1 cellular context compared by ENCODE assay signal in the genomic region with DNA sequence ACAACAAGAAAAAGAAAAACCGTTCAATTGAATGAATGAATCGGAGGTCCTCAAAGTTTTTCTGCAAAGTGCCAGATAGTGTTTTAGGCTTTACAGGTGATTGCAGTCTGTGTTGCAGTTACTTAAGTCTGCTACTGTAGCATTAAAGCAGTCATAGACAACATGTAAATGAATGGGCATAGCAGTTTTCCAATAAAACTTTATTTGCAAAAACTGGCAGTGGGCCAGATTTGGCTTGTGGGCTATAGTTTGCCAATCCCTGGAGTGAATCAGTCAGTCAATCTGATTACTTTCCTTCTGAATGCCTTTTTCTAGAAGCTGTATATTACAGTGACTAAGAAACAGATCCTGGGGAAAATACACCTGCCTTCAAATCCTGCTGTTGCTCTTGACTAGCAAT.
TF ChIP-seq lines count a peak whose summit lies in the region.

No MANE protein-coding gene starts in this region.

TF ChIP-seq in WTC11, 78 proteins besides CTCF, POLR2A, EP300 and RAD21 (continued from another document):
- TF ChIP-seq, protein P1, sequence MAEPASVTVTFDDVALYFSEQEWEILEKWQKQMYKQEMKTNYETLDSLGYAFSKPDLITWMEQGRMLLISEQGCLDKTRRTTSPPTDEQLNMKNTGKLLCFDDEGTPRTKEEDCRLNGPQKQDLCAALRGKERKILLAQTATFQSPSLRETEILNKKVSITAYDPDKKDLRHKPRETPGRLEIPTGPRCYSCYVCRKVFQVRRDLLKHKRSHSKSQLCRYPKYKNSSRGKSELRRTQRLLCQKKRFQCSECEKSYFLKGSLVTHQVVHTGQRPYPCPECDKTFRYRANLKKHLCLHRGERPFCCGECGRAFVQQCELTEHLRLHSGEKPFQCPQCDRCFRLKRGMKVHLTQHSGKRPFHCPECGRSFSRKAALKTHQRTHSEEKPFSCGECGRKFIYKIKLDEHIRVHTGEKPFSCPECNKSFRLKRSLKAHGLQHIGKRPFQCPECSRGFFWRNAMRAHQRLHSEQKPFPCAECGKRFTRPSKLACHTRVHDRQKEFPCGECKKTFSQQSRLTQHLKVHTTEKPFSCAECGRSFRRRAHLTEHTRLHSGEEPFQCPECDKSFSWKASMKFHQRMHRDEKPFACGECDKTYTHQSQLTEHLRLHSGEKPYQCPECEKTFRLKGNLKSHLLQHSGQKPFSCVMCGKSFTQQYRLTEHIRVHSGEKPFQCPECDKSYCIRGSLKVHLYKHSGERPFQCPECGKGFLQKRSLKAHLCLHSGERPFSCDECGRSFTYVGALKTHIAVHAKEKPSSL (CRISPR knock-in tag; conservative IDR thresholded peaks at IDR 0.05): no peak
- TF ChIP-seq IRF2 (CRISPR knock-in tag; IDR thresholded peaks at IDR 0.05; ENCODE audit: borderline replicate concordance, low read depth) (no peak), RELA (CRISPR knock-in tag; IDR thresholded peaks at IDR 0.05; ENCODE audit: borderline replicate concordance) (no peak), NFE2L1 (CRISPR knock-in tag; IDR thresholded peaks at IDR 0.05) (no peak), RORB (CRISPR knock-in tag; IDR thresholded peaks at IDR 0.05) (no peak), JUN (CRISPR knock-in tag; IDR thresholded peaks at IDR 0.05) (no peak)
- TF ChIP-seq, protein P2, sequence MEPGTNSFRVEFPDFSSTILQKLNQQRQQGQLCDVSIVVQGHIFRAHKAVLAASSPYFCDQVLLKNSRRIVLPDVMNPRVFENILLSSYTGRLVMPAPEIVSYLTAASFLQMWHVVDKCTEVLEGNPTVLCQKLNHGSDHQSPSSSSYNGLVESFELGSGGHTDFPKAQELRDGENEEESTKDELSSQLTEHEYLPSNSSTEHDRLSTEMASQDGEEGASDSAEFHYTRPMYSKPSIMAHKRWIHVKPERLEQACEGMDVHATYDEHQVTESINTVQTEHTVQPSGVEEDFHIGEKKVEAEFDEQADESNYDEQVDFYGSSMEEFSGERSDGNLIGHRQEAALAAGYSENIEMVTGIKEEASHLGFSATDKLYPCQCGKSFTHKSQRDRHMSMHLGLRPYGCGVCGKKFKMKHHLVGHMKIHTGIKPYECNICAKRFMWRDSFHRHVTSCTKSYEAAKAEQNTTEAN (CRISPR knock-in tag; IDR thresholded peaks at IDR 0.05): no peak
